In genomic region chr11:122852071-122852831, GRCh38 we compare ENCODE assay signal across 8 cellular contexts. TPM values are rescaled to one million over a fixed set of nuclear protein-coding genes. Genes with fewer than 3 reads are reported as not detected.
DNase-seq lines count a peak whose midpoint lies in the region; ATAC-seq, FAIRE-seq and TF ChIP-seq lines count a peak whose summit lies in the region.

No MANE protein-coding gene starts in this region.

- intact Hi-C loops in PC-3 (cut with micrococcal nuclease) = no loop called here

- H2AFZ ChIP-seq in PC-3 (ENCODE audit: low read length) (peak overlapping the region; percentile 45), astrocyte (ENCODE audit: low read depth, low read length) (peak overlapping the region; percentile 59)

- BruUV-seq in PC-3 (replicated peaks; lab: Mats Ljungman, UMichigan) = no TSS peak

- TF ChIP-seq CTCF in PC-3 (conservative IDR thresholded peaks at IDR 0.05; ENCODE audit: low read depth, low read length) = no peak
- no peak for TF ChIP-seq CTCF in astrocyte (IDR thresholded peaks at IDR 0.05; ENCODE audit: insufficient read depth, low read depth, low read length)

- H3K9me2 ChIP-seq in PC-3 (replicated peaks; ENCODE audit: low read length) = no peaks in the 10 kb centered on the region

- H4K20me1 ChIP-seq in PC-3 (ENCODE audit: low read length) (no peaks in the 10 kb centered on the region), astrocyte (ENCODE audit: insufficient read depth, low read length) (no peaks in the 10 kb centered on the region)

- no peaks in the 10 kb centered on the region for H3K36me3 ChIP-seq in CD4-positive, CD25-positive, alpha-beta regulatory T cell (ENCODE audit: control insufficient read depth, insufficient read depth, low read length)
- H3K36me3 ChIP-seq in PC-3 (ENCODE audit: low read depth, low read length) = no peaks in the 10 kb centered on the region
- no peaks in the 10 kb centered on the region for H3K36me3 ChIP-seq in astrocyte (ENCODE audit: insufficient read depth, low read length)

- no peaks in the 10 kb centered on the region for H3K27me3 Mint-ChIP-seq in CD4-positive, CD25-positive, alpha-beta regulatory T cell
- H3K27me3 Mint-ChIP-seq in astrocyte (ENCODE audit: low read depth, unreplicated experiment) = no peaks in the 10 kb centered on the region
- peaks cover 0 to 6% of the 10 kb centered on the region in 2 donors for H3K27me3 Mint-ChIP-seq in natural killer cell treated with Interleukin-12 subunit alpha and Interleukin-12 subunit beta and Interleukin-15 and Interleukin-18, amount 100 ng/mL, for 72 hours

- H3K79me2 ChIP-seq in PC-3 (ENCODE audit: low read length) (no peaks in the 10 kb centered on the region), astrocyte (ENCODE audit: insufficient read depth, low read length) (no peaks in the 10 kb centered on the region)

- H3K4me1 ChIP-seq in CD4-positive, CD25-positive, alpha-beta regulatory T cell (ENCODE audit: control insufficient read depth, insufficient read depth, low read length, poor library complexity, severe bottlenecking) = peaks cover 3% of the 10 kb centered on the region
- H3K4me1 ChIP-seq in PC-3 (ENCODE audit: insufficient read depth, low read length) (peaks cover 31% of the 10 kb centered on the region), astrocyte (ENCODE audit: insufficient read depth, low read length) (peaks cover 32% of the 10 kb centered on the region)

- H3K9me3 ChIP-seq in CD4-positive, CD25-positive, alpha-beta regulatory T cell (ENCODE audit: control insufficient read depth in 2 of 2, low read length in 2 of 2) = no peaks in the 10 kb centered on the region
- H3K9me3 ChIP-seq in PC-3 (ENCODE audit: low read length) (no peaks in the 10 kb centered on the region), astrocyte (ENCODE audit: insufficient read depth, low read depth, low read length) (no peaks in the 10 kb centered on the region)

- FAIRE-seq in astrocyte (lab: Jason Lieb, UNC) = peak; percentile 65

- no peak overlapping the region for H3K27ac ChIP-seq in CD4-positive, CD25-positive, alpha-beta regulatory T cell (ENCODE audit: insufficient read depth, low read length, poor library complexity, severe bottlenecking)
- no peak overlapping the region; the same call in 1 of the 2 replicates for H3K27ac ChIP-seq in PC-3 (ENCODE audit: low read length)
- peak overlapping the region; percentile 23 for H3K27ac ChIP-seq in astrocyte (ENCODE audit: low read depth, low read length)

- peak overlapping the region; percentile 66 for H3K4me3 ChIP-seq in CD4-positive, CD25-positive, alpha-beta regulatory T cell (ENCODE audit: low read depth, low read length)
- H3K4me3 ChIP-seq in PC-3 (ENCODE audit: low read length) (no peak overlapping the region), astrocyte (ENCODE audit: insufficient read depth, low read depth, low read length) (no peak overlapping the region)

- H3K9ac ChIP-seq in PC-3 (ENCODE audit: low read length) (no peak overlapping the region), astrocyte (ENCODE audit: low read length) (no peak overlapping the region)

- DNase-seq in CD4-positive, CD25-positive, alpha-beta regulatory T cell = peak in 1 of 3 donors; percentile 53
- DNase-seq in PC-3 (peak; percentile 43), astrocyte (ENCODE audit: low read depth) (peak; percentile 15), SIG-M5 (lab: John Stamatoyannopoulos, UW) (no peak), HCEC 1CT (no peak)
- DNase-seq in natural killer cell treated with Interleukin-12 subunit alpha and Interleukin-12 subunit beta and Interleukin-15 and Interleukin-18, amount 100 ng/mL, for 72 hours (ENCODE audit: low spot score) = no peak

- peak overlapping the region; percentile 75 to 90 (median 86) for H3K27ac Mint-ChIP-seq in CD4-positive, CD25-positive, alpha-beta regulatory T cell
- peak overlapping the region; percentile 23 for H3K27ac Mint-ChIP-seq in astrocyte (ENCODE audit: unreplicated experiment)
- peak overlapping the region; percentile 10 to 55 for H3K27ac Mint-ChIP-seq in natural killer cell treated with Interleukin-12 subunit alpha and Interleukin-12 subunit beta and Interleukin-15 and Interleukin-18, amount 100 ng/mL, for 72 hours

- peak overlapping the region in 2 of 4 donors; percentile 57 to 70 for H3K4me3 Mint-ChIP-seq in CD4-positive, CD25-positive, alpha-beta regulatory T cell
- H3K4me3 Mint-ChIP-seq in astrocyte (ENCODE audit: unreplicated experiment) = no peak overlapping the region
- H3K4me3 Mint-ChIP-seq in natural killer cell treated with Interleukin-12 subunit alpha and Interleukin-12 subunit beta and Interleukin-15 and Interleukin-18, amount 100 ng/mL, for 72 hours = peak overlapping the region; percentile 74

- no peaks in the 10 kb centered on the region for H3K9me3 Mint-ChIP-seq in CD4-positive, CD25-positive, alpha-beta regulatory T cell
- H3K9me3 Mint-ChIP-seq in astrocyte (ENCODE audit: unreplicated experiment) = no peaks in the 10 kb centered on the region
- no peaks in the 10 kb centered on the region for H3K9me3 Mint-ChIP-seq in natural killer cell treated with Interleukin-12 subunit alpha and Interleukin-12 subunit beta and Interleukin-15 and Interleukin-18, amount 100 ng/mL, for 72 hours

- CTCF ChIA-PET in PC-3 (lab: Charles Lee) = interaction anchor here (0.6 to 2.3 kb wide), 8 partner anchors 8 to 346 kb away, joined by 3 to 11 read pairs (median 5); no protein-coding TSS in a partner anchor

- H3F3A ChIP-seq in PC-3 (ENCODE audit: low read length, unreplicated experiment) = peaks cover 8% of the 10 kb centered on the region

- H3K36me3 Mint-ChIP-seq in CD4-positive, CD25-positive, alpha-beta regulatory T cell = no peaks in the 10 kb centered on the region
- H3K36me3 Mint-ChIP-seq in astrocyte (ENCODE audit: low read depth, unreplicated experiment) = no peaks in the 10 kb centered on the region
- H3K36me3 Mint-ChIP-seq in natural killer cell treated with Interleukin-12 subunit alpha and Interleukin-12 subunit beta and Interleukin-15 and Interleukin-18, amount 100 ng/mL, for 72 hours = no peaks in the 10 kb centered on the region

- H3K27me3 ChIP-seq in CD4-positive, CD25-positive, alpha-beta regulatory T cell (ENCODE audit: control insufficient read depth, insufficient read depth, low read length) = peaks cover 4% of the 10 kb centered on the region
- H3K27me3 ChIP-seq in PC-3 (ENCODE audit: low read length) (no peaks in the 10 kb centered on the region), astrocyte (ENCODE audit: insufficient read depth, low read length) (no peaks in the 10 kb centered on the region)

- H3K4me1 Mint-ChIP-seq in CD4-positive, CD25-positive, alpha-beta regulatory T cell = peaks cover 0 to 37% (median 13%) of the 10 kb centered on the region in 4 donors
- H3K4me1 Mint-ChIP-seq in astrocyte (ENCODE audit: low read depth, unreplicated experiment) = peaks cover 35% of the 10 kb centered on the region
- peaks cover 45 to 57% of the 10 kb centered on the region in 2 donors for H3K4me1 Mint-ChIP-seq in natural killer cell treated with Interleukin-12 subunit alpha and Interleukin-12 subunit beta and Interleukin-15 and Interleukin-18, amount 100 ng/mL, for 72 hours (ENCODE audit: low read depth in 2 of 2)

- H3K4me2 ChIP-seq in PC-3 (ENCODE audit: low read length) = no peak overlapping the region
- H3K4me2 ChIP-seq in astrocyte (ENCODE audit: low read length) = no peak overlapping the region

- peak; percentile 47 to 69 for ATAC-seq in CD4-positive, CD25-positive, alpha-beta regulatory T cell (ENCODE audit: low read depth in 2 of 2)
- no peak for ATAC-seq in PC-3
- no peak for ATAC-seq in natural killer cell treated with Interleukin-12 subunit alpha and Interleukin-12 subunit beta and Interleukin-15 and Interleukin-18, amount 100 ng/mL, for 72 hours
- no peak for ATAC-seq in GM18868 (IDR thresholded peaks at IDR 0.05; ENCODE audit: unreplicated experiment)
- ATAC-seq in GM19328 (IDR thresholded peaks at IDR 0.05; ENCODE audit: unreplicated experiment) = no peak

- POLR2A ChIA-PET in PC-3 (lab: Charles Lee; ENCODE audit: unreplicated experiment) = no interaction called here

RNA-seq across cellular contexts. Expression of gene CRTAM, which starts 14.0 kb away (rescaled TPM):
- total RNA-seq in CD4-positive, CD25-positive, alpha-beta regulatory T cell = 1.4 TPM
- polyA plus RNA-seq in CD4-positive, CD25-positive, alpha-beta regulatory T cell = 1 to 10 TPM in 2 of 4 donors, under 1 TPM in 2; 0.29 to 1.9 (median 0.98) TPM
- total RNA-seq in PC-3 (2014; rRNA removed) (not detected in 2 replicates), astrocyte (not detected in 2 replicates)
- 1 to 10 TPM in 1 of 2 donors, under 1 TPM in 1; 0.98 to 2.9 TPM for total RNA-seq in natural killer cell treated with Interleukin-12 subunit alpha and Interleukin-12 subunit beta and Interleukin-15 and Interleukin-18, amount 100 ng/mL, for 72 hours

RNA-seq across cellular contexts. Expression of gene JHY, which starts 30.3 kb away (rescaled TPM):
- 1.9 TPM for total RNA-seq in CD4-positive, CD25-positive, alpha-beta regulatory T cell
- 1 to 10 TPM in 3 of 4 donors, under 1 TPM in 1; 0.67 to 2.1 (median 1.5) TPM for polyA plus RNA-seq in CD4-positive, CD25-positive, alpha-beta regulatory T cell
- total RNA-seq in PC-3 (2014; rRNA removed) (3.6 and 4.9 TPM in 2 replicates), astrocyte (2.7 and 3.9 TPM in 2 replicates)
- total RNA-seq in natural killer cell treated with Interleukin-12 subunit alpha and Interleukin-12 subunit beta and Interleukin-15 and Interleukin-18, amount 100 ng/mL, for 72 hours = under 1 TPM; 0.55 to 0.59 TPM

Comparison
In these comparisons a context has a peak if more than half of its experiments do, and no peak if none do; other contexts are left out.
1. ATAC-seq: peak in CD4-positive, CD25-positive, alpha-beta regulatory T cell (2 of 2); none in PC-3 (single experiment), natural killer cell treated with Interleukin-12 subunit alpha and Interleukin-12 subunit beta and Interleukin-15 and Interleukin-18, amount 100 ng/mL, for 72 hours (0 of 2), GM18868 (single experiment) and GM19328 (single experiment).
2. DNase-seq: peak in PC-3 (single experiment) and astrocyte (single experiment); none in natural killer cell treated with Interleukin-12 subunit alpha and Interleukin-12 subunit beta and Interleukin-15 and Interleukin-18, amount 100 ng/mL, for 72 hours (single experiment), SIG-M5 (single experiment) and HCEC 1CT (single experiment).
3. H3K27ac Mint-ChIP-seq: peak in every context shown above with its lines; median percentile 86 in CD4-positive, CD25-positive, alpha-beta regulatory T cell; 32 in natural killer cell treated with Interleukin-12 subunit alpha and Interleukin-12 subunit beta and Interleukin-15 and Interleukin-18, amount 100 ng/mL, for 72 hours; 23 in astrocyte.